Comparison of ENCODE assay signal across 15 cellular contexts in the genomic region with DNA sequence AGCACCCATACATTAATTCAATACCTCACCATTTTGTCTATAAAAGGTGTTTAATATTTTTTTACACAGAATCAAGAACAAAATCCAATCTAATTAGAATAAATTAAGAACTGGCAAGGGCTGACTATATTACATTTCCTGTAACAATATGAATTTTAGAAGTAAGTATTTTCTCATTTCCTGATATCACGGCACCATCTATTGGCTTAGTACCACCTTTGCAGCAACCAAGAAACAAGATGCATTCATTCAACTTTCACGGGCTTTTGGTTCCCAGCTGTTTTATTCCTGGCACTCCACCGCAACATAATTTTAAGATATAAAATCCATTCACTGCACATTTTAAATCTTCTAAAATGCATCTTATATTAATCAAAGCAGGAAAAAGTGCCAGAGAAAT. TPM values are rescaled to one million over a fixed set of nuclear protein-coding genes. Genes with fewer than 3 reads are reported as not detected.
A peak's percentile ranks its signal among the peaks of the same experiment; 100 is the strongest.
DNase-seq lines count a peak whose midpoint lies in the region; ATAC-seq, FAIRE-seq and TF ChIP-seq lines count a peak whose summit lies in the region.
"Had no signal": no experiment of that assay in that cellular context is flagged by ENCODE, and none has a peak within 500 bp of the region (broad histone marks: within the 10 kb centered on the region; RNA-seq: fewer than 3 reads in every experiment).

No MANE protein-coding gene starts in this region.

- TF ChIP-seq CTCF in HepG2 (CRISPR knock-in tag; IDR thresholded peaks at IDR 0.05), result peak; percentile 42
- peak in 1 of 4 donors; percentile 15 for TF ChIP-seq CTCF in right lobe of liver (IDR thresholded peaks at IDR 0.05)
- peak; percentile 9 for TF ChIP-seq CTCF in upper lobe of right lung (IDR thresholded peaks at IDR 0.05)

- intact Hi-C loops in HepG2 (cut with micrococcal nuclease; ENCODE audit: unreplicated experiment) (loop anchor here (5.0 kb wide), 1 partner anchor 262 kb away; no protein-coding TSS in a partner anchor), right lobe of liver (cut with DNase I) (no loop called here), upper lobe of right lung (cut with DNase I) (no loop called here)

- H3K4me3 ChIP-seq in HepG2 (replicated peaks in 1 of 3; ENCODE audit: insufficient read depth in 1 of 3, low read depth in 2 of 3, low read length in 3 of 3) (no peak overlapping the region), right lobe of liver (no peak overlapping the region), upper lobe of right lung (no peak overlapping the region)
- H3K4me3 ChIP-seq: BLaER1 treated with 17β-estradiol and CSF1 and Interleukin-3, amounts not matched to agents 10 nM and 100 nM; uterus had no signal

- in situ Hi-C loops in HepG2 (cut with HindIII; ENCODE audit: extremely low pct_ligation_motif_present, low pct_unique_long_range_greater_than_20kb), result no loop called here

- H3K79me2 ChIP-seq in HepG2 (ENCODE audit: insufficient read depth, low read length), result peaks cover 87% of the 10 kb centered on the region

- H3K27ac ChIP-seq in HepG2 (ENCODE audit: extremely low read length, insufficient read depth, low read length), result no peak overlapping the region
- no peak overlapping the region for H3K27ac ChIP-seq in right lobe of liver
- no peak overlapping the region for H3K27ac ChIP-seq in upper lobe of right lung
- H3K27ac ChIP-seq: BLaER1 treated with 17β-estradiol and CSF1 and Interleukin-3, amounts not matched to agents 10 nM and 100 nM; uterus had no signal

- TF ChIP-seq EP300 in HepG2 (IDR thresholded peaks at IDR 0.05; ENCODE audit: low read depth in 2 of 2, low read length in 2 of 2) (no peak), HepG2 (CRISPR knock-in tag; IDR thresholded peaks at IDR 0.05; ENCODE audit: borderline replicate concordance) (no peak)

- H3K27ac Mint-ChIP-seq in central memory CD8-positive, alpha-beta T cell (ENCODE audit: low read depth), result peak overlapping the region; percentile 53

- H3K4me1 Mint-ChIP-seq in central memory CD8-positive, alpha-beta T cell, result peaks cover 45% of the 10 kb centered on the region

- H4K20me1 ChIP-seq in HepG2 (ENCODE audit: insufficient read depth, low read length), result no peaks in the 10 kb centered on the region

- no peaks in the 10 kb centered on the region for H3K27me3 ChIP-seq in HepG2 (ENCODE audit: control insufficient read depth in 1 of 2, insufficient read depth in 2 of 2, low read length in 2 of 2)
- no peaks in the 10 kb centered on the region for H3K27me3 ChIP-seq in right lobe of liver
- no peaks in the 10 kb centered on the region for H3K27me3 ChIP-seq in upper lobe of right lung
- H3K27me3 ChIP-seq: BLaER1 treated with 17β-estradiol and CSF1 and Interleukin-3, amounts not matched to agents 10 nM and 100 nM; uterus had no signal

- no peaks in the 10 kb centered on the region for H3K9me3 ChIP-seq in HepG2 (ENCODE audit: low read length)
- no peaks in the 10 kb centered on the region for H3K9me3 ChIP-seq in right lobe of liver
- no peaks in the 10 kb centered on the region for H3K9me3 ChIP-seq in upper lobe of right lung
- H3K9me3 ChIP-seq: BLaER1 treated with 17β-estradiol and CSF1 and Interleukin-3, amounts not matched to agents 10 nM and 100 nM; uterus had no signal

- no peak for ATAC-seq in HepG2
- ATAC-seq in right lobe of liver, result no peak
- no peak for ATAC-seq in central memory CD8-positive, alpha-beta T cell (replicated peaks; ENCODE audit: extremely low read depth, poor library complexity, severe bottlenecking)
- no peak for ATAC-seq in upper lobe of right lung
- no peak for ATAC-seq in HG02870 (IDR thresholded peaks at IDR 0.05; ENCODE audit: unreplicated experiment)

- no peak overlapping the region for H3K4me2 ChIP-seq in HepG2 (ENCODE audit: low read depth, low read length)

- TF ChIP-seq POLR2A in HepG2 (IDR thresholded peaks at IDR 0.05; ENCODE audit: insufficient read depth in 1 of 2, low read depth in 2 of 2, low read length in 2 of 2) (no peak), right lobe of liver (IDR thresholded peaks at IDR 0.05) (no peak)

- DNase-seq in HepG2 (ENCODE audit: low spot score), result no peak
- no peak for DNase-seq in right lobe of liver
- DNase-seq in OCI-M1 (lab: John Stamatoyannopoulos, UW), result peak; percentile 42
- DNase-seq in central memory CD8-positive, alpha-beta T cell (ENCODE audit: low spot score in 2 of 2), result no peak
- no peak for DNase-seq in upper lobe of right lung
- no peak for DNase-seq in HuH-7 (ENCODE audit: low spot score)
- DNase-seq in GM03348 (ENCODE audit: low spot score), result no peak
- DNase-seq: activated CD4-positive, alpha-beta T cell treated with anti-CD3 and anti-CD28 coated beads, Interleukin-2, amount 50 U/mL, for 4 hours; NCI-H510A; stimulated activated CD4-positive, alpha-beta T cell treated with anti-CD3 and anti-CD28 coated beads, Interleukin-2, amount 100 ng/mL, for 24 hours; uterus had no signal

- BruUV-seq in HepG2 (replicated peaks; lab: Mats Ljungman, UMichigan), result no TSS peak

- no peak for FAIRE-seq in HepG2 (lab: Jason Lieb, UNC)

- H3K9me3 Mint-ChIP-seq in central memory CD8-positive, alpha-beta T cell, result no peaks in the 10 kb centered on the region
- H3K9me3 Mint-ChIP-seq: activated naive CD4-positive, alpha-beta T cell treated with anti-CD3 and anti-CD28 coated beads, Interleukin-2, amount 50 U/mL, for 72 hours had no signal

- POLR2A ChIA-PET in HepG2 (lab: Yijun Ruan, JAX), result interaction anchor here (2.1 kb wide), 1 partner anchor 8 kb away, joined by 5 read pairs; no protein-coding TSS in a partner anchor

- H3K4me1 ChIP-seq in HepG2 (ENCODE audit: insufficient read depth, low read length), result peaks cover 38% of the 10 kb centered on the region
- peaks cover 0 to 40% (median 20%) of the 10 kb centered on the region in 4 donors for H3K4me1 ChIP-seq in right lobe of liver
- H3K4me1 ChIP-seq in upper lobe of right lung, result peaks cover 18% of the 10 kb centered on the region

- no peak overlapping the region for H2AFZ ChIP-seq in HepG2 (ENCODE audit: low read length)

- no peak for TF ChIP-seq RAD21 in HepG2 (CRISPR knock-in tag; IDR thresholded peaks at IDR 0.05)

- H3K27me3 Mint-ChIP-seq in central memory CD8-positive, alpha-beta T cell, result no peaks in the 10 kb centered on the region

- peaks cover 9% of the 10 kb centered on the region for H3K36me3 Mint-ChIP-seq in central memory CD8-positive, alpha-beta T cell (ENCODE audit: insufficient read depth)
- H3K36me3 Mint-ChIP-seq: activated naive CD4-positive, alpha-beta T cell treated with anti-CD3 and anti-CD28 coated beads, Interleukin-2, amount 50 U/mL, for 72 hours had no signal

- H3K9ac ChIP-seq in HepG2 (ENCODE audit: insufficient read depth, low read depth, low read length), result no peak overlapping the region
- H3K9ac ChIP-seq: BLaER1 treated with 17β-estradiol and CSF1 and Interleukin-3, amounts not matched to agents 10 nM and 100 nM had no signal

- WGBS in HepG2 (ENCODE audit: low lambda C conversion rate), result 99% methylated on average over 3 of the region's 3 CpGs
- WGBS in right lobe of liver (ENCODE audit: insufficient coverage, low coverage, low lambda C conversion rate, missing lambda C conversion rate), result 82% methylated on average over 3 of the region's 3 CpGs

- H3K4me3 Mint-ChIP-seq in central memory CD8-positive, alpha-beta T cell, result no peak overlapping the region

- CTCF ChIA-PET in HepG2 (lab: Yijun Ruan, JAX; ENCODE audit: low intra/inter-chr PET ratio, low total read pairs), result no interaction called here

- H3K36me3 ChIP-seq in HepG2 (replicated peaks in 1 of 2; ENCODE audit: control insufficient read depth in 1 of 2, insufficient read depth in 2 of 2, low read length in 2 of 2) (peaks cover 9 to 44% of the 10 kb centered on the region in 2 experiments), right lobe of liver (peaks cover 0 to 12% (median 0%) of the 10 kb centered on the region in 4 donors), upper lobe of right lung (peaks cover 15% of the 10 kb centered on the region)
- H3K36me3 ChIP-seq: uterus had no signal

RNA-seq across cellular contexts. Expression of gene PSMB7, which starts 20.6 kb away (rescaled TPM):
- total RNA-seq in HepG2 (2016; rRNA removed; fragmentation: Illumina TruSeq; extraction: Trizol) (259 and 395 TPM in 2 replicates), right lobe of liver (100 to 1,000 TPM in 2 of 6 experiments, 10 to 100 TPM in 4; 76.4 to 196 (median 96.8) TPM), upper lobe of right lung (73.5 TPM)
- 81.7 and 96.6 TPM in 2 replicates for total RNA-seq in HepG2 (2016; cell fraction: cytosol; rRNA removed; fragmentation: Illumina TruSeq; extraction: Trizol; ENCODE audit: low read depth)
- total RNA-seq in HepG2 (2016; cell fraction: insoluble cytoplasmic fraction; rRNA removed; fragmentation: Illumina TruSeq; extraction: Trizol), result 268 and 419 TPM in 2 replicates
- total RNA-seq in HepG2 (2016; cell fraction: membrane; rRNA removed; fragmentation: Illumina TruSeq; extraction: Trizol), result 127 and 128 TPM in 2 replicates
- 111 and 118 TPM in 2 replicates for total RNA-seq in HepG2 (2016; cell fraction: nucleus; rRNA removed; fragmentation: Illumina TruSeq; extraction: Trizol)
- 261 and 291 TPM in 2 replicates for polyA plus RNA-seq in HepG2 (2011; rRNA removed)
- 283 and 308 TPM in 2 replicates for polyA plus RNA-seq in HepG2 (2011; cell fraction: cytosol; rRNA removed)
- 63.6 and 73.0 TPM in 2 replicates for polyA plus RNA-seq in HepG2 (2011; cell fraction: nucleus; rRNA removed)
- polyA plus RNA-seq in HepG2 (2012), result 163 and 239 TPM in 2 replicates
- polyA plus RNA-seq in HepG2 (2016; cell fraction: cytosol; fragmentation: Illumina TruSeq; extraction: Trizol; ENCODE audit: low read depth), result 101 and 108 TPM in 2 replicates
- polyA plus RNA-seq in HepG2 (2016; cell fraction: insoluble cytoplasmic fraction; fragmentation: Illumina TruSeq; extraction: Trizol; ENCODE audit: low read depth), result 433 and 456 TPM in 2 replicates
- 121 and 132 TPM in 2 replicates for polyA plus RNA-seq in HepG2 (2016; cell fraction: membrane; fragmentation: Illumina TruSeq; extraction: Trizol; ENCODE audit: low read depth)
- polyA plus RNA-seq in HepG2 (2016; cell fraction: nucleus; fragmentation: Illumina TruSeq; extraction: Trizol; ENCODE audit: insufficient read depth, low read depth), result 139 and 158 TPM in 2 replicates
- polyA minus RNA-seq in HepG2 (2011; rRNA and poly(A)+ RNA removed; ENCODE audit: low replicate concordance), result 167 and 496 TPM in 2 replicates
- 83.8 and 88.1 TPM in 2 replicates for polyA minus RNA-seq in HepG2 (2011; cell fraction: cytosol; rRNA and poly(A)+ RNA removed)
- polyA minus RNA-seq in HepG2 (2011; cell fraction: nucleus; rRNA and poly(A)+ RNA removed), result 83.6 and 97.7 TPM in 2 replicates

RNA-seq across cellular contexts. Expression of gene ADGRD2, which starts 55.7 kb away (rescaled TPM):
- not detected in 2 replicates for total RNA-seq in HepG2 (2016; rRNA removed; fragmentation: Illumina TruSeq; extraction: Trizol)
- not detected in 2 replicates for total RNA-seq in HepG2 (2016; cell fraction: cytosol; rRNA removed; fragmentation: Illumina TruSeq; extraction: Trizol; ENCODE audit: low read depth)
- not detected in 2 replicates for total RNA-seq in HepG2 (2016; cell fraction: insoluble cytoplasmic fraction; rRNA removed; fragmentation: Illumina TruSeq; extraction: Trizol)
- total RNA-seq in HepG2 (2016; cell fraction: membrane; rRNA removed; fragmentation: Illumina TruSeq; extraction: Trizol), result not detected in 2 replicates
- total RNA-seq in HepG2 (2016; cell fraction: nucleus; rRNA removed; fragmentation: Illumina TruSeq; extraction: Trizol), result not detected in 2 replicates
- polyA plus RNA-seq in HepG2 (2011; rRNA removed), result not detected in 2 replicates
- not detected in 2 replicates for polyA plus RNA-seq in HepG2 (2011; cell fraction: cytosol; rRNA removed)
- not detected in 2 replicates for polyA plus RNA-seq in HepG2 (2011; cell fraction: nucleus; rRNA removed)
- polyA plus RNA-seq in HepG2 (2012), result not detected in 2 replicates
- polyA plus RNA-seq in HepG2 (2016; cell fraction: cytosol; fragmentation: Illumina TruSeq; extraction: Trizol; ENCODE audit: low read depth), result not detected in 2 replicates
- not detected in 2 replicates for polyA plus RNA-seq in HepG2 (2016; cell fraction: insoluble cytoplasmic fraction; fragmentation: Illumina TruSeq; extraction: Trizol; ENCODE audit: low read depth)
- polyA plus RNA-seq in HepG2 (2016; cell fraction: membrane; fragmentation: Illumina TruSeq; extraction: Trizol; ENCODE audit: low read depth), result not detected in 2 replicates
- not detected in 2 replicates for polyA plus RNA-seq in HepG2 (2016; cell fraction: nucleus; fragmentation: Illumina TruSeq; extraction: Trizol; ENCODE audit: insufficient read depth, low read depth)
- not detected in 2 replicates for polyA minus RNA-seq in HepG2 (2011; rRNA and poly(A)+ RNA removed; ENCODE audit: low replicate concordance)
- polyA minus RNA-seq in HepG2 (2011; cell fraction: cytosol; rRNA and poly(A)+ RNA removed), result not detected in 2 replicates
- not detected in 2 replicates for polyA minus RNA-seq in HepG2 (2011; cell fraction: nucleus; rRNA and poly(A)+ RNA removed)
- not detected for total RNA-seq in right lobe of liver
- not detected for total RNA-seq in upper lobe of right lung
- total RNA-seq: activated naive CD4-positive, alpha-beta T cell treated with anti-CD3 and anti-CD28 coated beads, Interleukin-2, amount 50 U/mL, for 72 hours; RPMI7951 had no signal
